8 cellular contexts compared by ENCODE assay signal in the genomic region with DNA sequence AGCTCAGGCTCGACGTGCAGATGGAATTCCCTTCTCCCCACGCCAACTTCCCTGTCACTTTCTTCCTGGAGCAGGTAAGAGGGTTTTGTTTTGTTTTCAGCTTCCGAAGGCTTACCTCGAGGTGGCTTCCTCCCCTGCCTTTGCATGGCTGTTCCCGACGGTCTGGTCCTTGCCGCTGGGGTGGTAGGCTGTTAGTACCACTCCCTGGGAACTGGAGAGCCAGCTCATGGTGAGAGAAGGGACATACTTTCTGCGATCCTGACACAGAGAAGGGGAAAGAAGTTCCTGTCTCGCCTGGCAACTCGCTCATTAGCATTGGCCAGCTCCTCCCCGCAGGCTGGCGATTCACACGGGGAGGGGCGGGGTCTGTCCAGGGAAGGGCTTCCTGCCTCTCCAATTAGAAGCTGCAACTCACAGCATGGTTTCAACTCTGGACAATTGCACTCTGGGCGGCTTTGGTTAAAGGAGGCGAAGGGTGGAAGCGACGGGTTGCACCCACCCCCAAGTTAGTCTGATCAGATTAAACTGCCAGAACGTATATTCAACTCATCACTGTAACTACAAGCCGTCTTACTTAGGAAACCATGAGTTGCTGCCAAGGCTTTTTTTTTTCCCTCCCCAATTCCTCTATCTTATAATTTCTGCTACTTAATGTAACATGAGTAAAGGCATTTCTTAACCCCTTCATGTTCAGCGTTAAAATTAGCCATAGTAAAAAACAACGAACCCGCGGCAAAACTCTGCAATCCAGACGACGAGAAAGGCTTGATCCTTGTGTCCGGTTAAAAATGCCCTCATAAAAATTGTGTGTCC. TPM values are rescaled to one million over a fixed set of nuclear protein-coding genes. Genes with fewer than 3 reads are reported as not detected.
DNase-seq lines count a peak whose midpoint lies in the region; ATAC-seq and TF ChIP-seq lines count a peak whose summit lies in the region.

A gene with protein sequence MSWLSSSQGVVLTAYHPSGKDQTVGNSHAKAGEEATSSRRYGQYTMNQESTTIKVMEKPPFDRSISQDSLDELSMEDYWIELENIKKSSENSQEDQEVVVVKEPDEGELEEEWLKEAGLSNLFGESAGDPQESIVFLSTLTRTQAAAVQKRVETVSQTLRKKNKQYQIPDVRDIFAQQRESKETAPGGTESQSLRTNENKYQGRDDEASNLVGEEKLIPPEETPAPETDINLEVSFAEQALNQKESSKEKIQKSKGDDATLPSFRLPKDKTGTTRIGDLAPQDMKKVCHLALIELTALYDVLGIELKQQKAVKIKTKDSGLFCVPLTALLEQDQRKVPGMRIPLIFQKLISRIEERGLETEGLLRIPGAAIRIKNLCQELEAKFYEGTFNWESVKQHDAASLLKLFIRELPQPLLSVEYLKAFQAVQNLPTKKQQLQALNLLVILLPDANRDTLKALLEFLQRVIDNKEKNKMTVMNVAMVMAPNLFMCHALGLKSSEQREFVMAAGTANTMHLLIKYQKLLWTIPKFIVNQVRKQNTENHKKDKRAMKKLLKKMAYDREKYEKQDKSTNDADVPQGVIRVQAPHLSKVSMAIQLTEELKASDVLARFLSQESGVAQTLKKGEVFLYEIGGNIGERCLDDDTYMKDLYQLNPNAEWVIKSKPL (minus strand): TSS at position 269 of the 813 bp plus-strand sequence. CDS start 41 bp downstream, at position 228.

- peak within 1 kb of the TSS; percentile 93 for H2AFZ ChIP-seq in SU-DHL-6 (ENCODE audit: low read depth, low read length, severe bottlenecking)

- H3K4me2 ChIP-seq in SU-DHL-6 (ENCODE audit: low read depth, low read length, poor library complexity, severe bottlenecking) = peak within 1 kb of the TSS; percentile 66

- intact Hi-C loops in heart right ventricle (cut with DNase I) (loop anchor here in 3 of 10 donors (2.0 to 10.0 kb wide), 4 partner anchors 38 to 65 kb away; no protein-coding TSS in a partner anchor), posterior vena cava (cut with DNase I) (no loop called here)

- H3K27ac ChIP-seq in KOPT-K1 (ENCODE audit: low read depth, low read length, poor library complexity, severe bottlenecking) (peak within 1 kb of the TSS; percentile 57), SU-DHL-6 (ENCODE audit: low read depth, low read length) (no peak within 1 kb of the TSS), adipose tissue (ENCODE audit: low read depth, low read length) (peak within 1 kb of the TSS; percentile 86), heart right ventricle (peak within 1 kb of the TSS; percentile 48 to 87 (median 78))

- WGBS in adipose tissue, 3 donors = 3 to 11% (median 4%) methylated on average over 28 of the region's 28 CpGs
- 6 to 7% methylated on average over 28 of the region's 28 CpGs for WGBS in heart right ventricle, 2 donors

- no peaks in the 10 kb centered on the region for H3K9me2 ChIP-seq in SU-DHL-6 (replicated peaks; ENCODE audit: insufficient read depth, low read length)

- DNase-seq in ELF-1 (ENCODE audit: low read depth, low spot score) (peak; percentile 94), heart right ventricle (peak; percentile 87 to 92), posterior vena cava (ENCODE audit: low spot score) (peak; percentile 96), ureter (ENCODE audit: low spot score) (peak; percentile 92)

- H3K4me3 ChIP-seq in SU-DHL-6 (ENCODE audit: insufficient read depth, low read length, poor library complexity, severe bottlenecking) (peak within 1 kb of the TSS; percentile 54), heart right ventricle (peak within 1 kb of the TSS; percentile 44 to 73 (median 68))

- no peak for TF ChIP-seq CTCF in SU-DHL-6 (IDR thresholded peaks at IDR 0.05; ENCODE audit: insufficient read depth, low read length, poor library complexity, severe bottlenecking)
- no peak for TF ChIP-seq CTCF in heart right ventricle (IDR thresholded peaks at IDR 0.05)

- no peaks in the 10 kb centered on the region for H3K79me2 ChIP-seq in SU-DHL-6 (ENCODE audit: insufficient read depth, low read length)

- peak within 1 kb of the TSS; percentile 57 for H3K9ac ChIP-seq in SU-DHL-6 (ENCODE audit: low read length)

- H4K20me1 ChIP-seq in SU-DHL-6 (ENCODE audit: low read depth, low read length) = no peaks in the 10 kb centered on the region

- no peaks in the 10 kb centered on the region for H3K36me3 ChIP-seq in KOPT-K1 (ENCODE audit: insufficient read depth, low read length)
- no peaks in the 10 kb centered on the region for H3K36me3 ChIP-seq in SU-DHL-6 (ENCODE audit: low read length)
- peaks cover 0 to 11% (median 0%) of the 10 kb centered on the region in 9 donors for H3K36me3 ChIP-seq in heart right ventricle

- ATAC-seq in GM21737 (IDR thresholded peaks at IDR 0.05; ENCODE audit: unreplicated experiment) = peak; percentile 95
- peak; percentile 96 to 99 (median 97) for ATAC-seq in heart right ventricle

- H3K9me3 ChIP-seq in KOPT-K1 (ENCODE audit: insufficient read depth, low read length, poor library complexity, severe bottlenecking) (no peaks in the 10 kb centered on the region), SU-DHL-6 (ENCODE audit: insufficient read depth, low read length) (no peaks in the 10 kb centered on the region), heart right ventricle (no peaks in the 10 kb centered on the region)

- H3K27me3 ChIP-seq in SU-DHL-6 (ENCODE audit: low read length) (no peaks in the 10 kb centered on the region), heart right ventricle (no peaks in the 10 kb centered on the region)

- peaks cover 0 to 57% (median 26%) of the 10 kb centered on the region in 9 donors for H3K4me1 ChIP-seq in heart right ventricle

- H3F3A ChIP-seq in SU-DHL-6 (ENCODE audit: insufficient read depth) = no peaks in the 10 kb centered on the region

RNA-seq across cellular contexts. Expression of the gene that starts here (rescaled TPM):
- polyA plus RNA-seq in adipose tissue (10 to 100 TPM in 2 of 3 donors, 1 to 10 TPM in 1; 7.6 to 13.8 (median 13.0) TPM), heart right ventricle (1 to 10 TPM; 2.2 to 3.8 TPM)
- total RNA-seq in heart right ventricle (10 to 100 TPM in 1 of 10 donors, 1 to 10 TPM in 9; 3.4 to 15.4 (median 4.2) TPM), posterior vena cava (10 to 100 TPM; 13.7 to 18.7 TPM), ureter (15.6 TPM)
